ENCODE assay signal across 13 cellular contexts in genomic region chr2:98772531-98772930, GRCh38. TPM values are rescaled to one million over a fixed set of nuclear protein-coding genes. Genes with fewer than 3 reads are reported as not detected.
A peak's percentile ranks its signal among the peaks of the same experiment; 100 is the strongest.
DNase-seq lines count a peak whose midpoint lies in the region; ATAC-seq, FAIRE-seq and TF ChIP-seq lines count a peak whose summit lies in the region.
"Had no signal": no experiment of that assay in that cellular context is flagged by ENCODE, and none has a peak within 500 bp of the region (broad histone marks: within the 10 kb centered on the region; RNA-seq: fewer than 3 reads in every experiment).

No MANE protein-coding gene starts in this region.

- no peak for TF ChIP-seq RAD21 in HepG2 (CRISPR knock-in tag; IDR thresholded peaks at IDR 0.05)

- no peaks in the 10 kb centered on the region for H3K27me3 ChIP-seq in HepG2 (ENCODE audit: control insufficient read depth in 1 of 2, insufficient read depth in 2 of 2, low read length in 2 of 2)
- H3K27me3 ChIP-seq in H9 (ENCODE audit: insufficient read depth, low read length) = no peaks in the 10 kb centered on the region
- H3K27me3 ChIP-seq: gastrocnemius medialis, tibial artery had no signal

- H4K8ac ChIP-seq in H9 (replicated peaks; ENCODE audit: insufficient read length, low read depth, low read length) = no peak overlapping the region

- H3K36me3 ChIP-seq in HepG2 (replicated peaks in 1 of 2; ENCODE audit: control insufficient read depth in 1 of 2, insufficient read depth in 2 of 2, low read length in 2 of 2) = no peaks in the 10 kb centered on the region
- H3K36me3 ChIP-seq: gastrocnemius medialis, tibial artery had no signal

- in situ Hi-C loops in KBM-7 (cut with MboI; ENCODE audit: low pct_unique_long_range_greater_than_20kb, low sequenced_read_pairs) (no loop called here), HepG2 (cut with HindIII; ENCODE audit: extremely low pct_ligation_motif_present, low pct_unique_long_range_greater_than_20kb) (no loop called here)

- H3K79me2 ChIP-seq in HepG2 (ENCODE audit: insufficient read depth, low read length) (no peaks in the 10 kb centered on the region), H9 (ENCODE audit: insufficient read depth, low read length) (no peaks in the 10 kb centered on the region)

- TF ChIP-seq POLR2A in HepG2 (IDR thresholded peaks at IDR 0.05; ENCODE audit: insufficient read depth in 1 of 2, low read depth in 2 of 2, low read length in 2 of 2) = no peak

- H3K9me3 Mint-ChIP-seq in activated naive CD8-positive, alpha-beta T cell treated with anti-CD3 and anti-CD28 coated beads, Interleukin-2, amount 50 U/mL, for 24 hours = no peaks in the 10 kb centered on the region
- H3K9me3 Mint-ChIP-seq in naive B cell = peaks cover 0 to 4% (median 0%) of the 10 kb centered on the region in 7 donors
- peaks cover under 1 to 4% of the 10 kb centered on the region in 2 experiments; a peak in 3 of 5 replicates for H3K9me3 Mint-ChIP-seq in H9

- H4K91ac ChIP-seq in H9 (ENCODE audit: insufficient read length, low read depth, low read length) = no peak overlapping the region

- TF ChIP-seq CTCF in HepG2 (CRISPR knock-in tag; IDR thresholded peaks at IDR 0.05) (no peak), H9 (conservative IDR thresholded peaks at IDR 0.05) (no peak)

- H3K4me2 ChIP-seq in HepG2 (ENCODE audit: low read depth, low read length) (no peak overlapping the region), H9 (ENCODE audit: insufficient read depth, insufficient read length, low read length) (no peak overlapping the region)
- H3K4me2 ChIP-seq: SK-N-SH had no signal

- H3T11ph ChIP-seq in H9 (ENCODE audit: low read length) = no peak overlapping the region

- H2BK15ac ChIP-seq in H9 (ENCODE audit: low read depth, low read length) = no peak overlapping the region

- no peak overlapping the region for H3K4ac ChIP-seq in H9 (ENCODE audit: low read depth, low read length)

- no peaks in the 10 kb centered on the region for H3K79me1 ChIP-seq in H9 (ENCODE audit: insufficient read depth, low read depth, low read length, poor library complexity, severe bottlenecking)

- no peak for ATAC-seq in activated naive CD8-positive, alpha-beta T cell treated with anti-CD3 and anti-CD28 coated beads, Interleukin-2, amount 50 U/mL, for 24 hours
- ATAC-seq in naive B cell (ENCODE audit: low read depth in 2 of 2) = no peak
- ATAC-seq in HG02981 (IDR thresholded peaks at IDR 0.05; ENCODE audit: unreplicated experiment) = no peak
- no peak for ATAC-seq in HepG2
- ATAC-seq: gastrocnemius medialis had no signal

- H3K23ac ChIP-seq in H9 (ENCODE audit: insufficient read length, low read depth, low read length) = no peak overlapping the region

- H2AK5ac ChIP-seq in H9 (ENCODE audit: insufficient read length, low read length) = no peak overlapping the region

- H2BK5ac ChIP-seq in H9 (ENCODE audit: insufficient read length, low read length) = no peak overlapping the region

- DNase-seq in CD1c-positive myeloid dendritic cell (ENCODE audit: extremely low spot score) (peak; percentile 46), KBM-7 (peak; percentile 48), naive B cell (no peak), HepG2 (ENCODE audit: low spot score) (no peak), H9 (no peak), GF-D8 (lab: John Stamatoyannopoulos, UW) (no peak)
- no peak for DNase-seq in activated naive CD8-positive, alpha-beta T cell treated with anti-CD3 and anti-CD28 coated beads, Interleukin-2, amount 50 U/mL, for 24 hours
- DNase-seq: gastrocnemius medialis, left colon, NCI-H1417, SK-N-SH, tibial artery had no signal

- no peak overlapping the region for H4K5ac ChIP-seq in H9 (ENCODE audit: insufficient read length, low read depth, low read length)

- H2BK12ac ChIP-seq in H9 (ENCODE audit: insufficient read length, low read depth, low read length) = no peak overlapping the region

- H2AFZ ChIP-seq in HepG2 (ENCODE audit: low read length) (no peak overlapping the region), H9 (ENCODE audit: low read length) (no peak overlapping the region)

- H3K4me3 Mint-ChIP-seq in activated naive CD8-positive, alpha-beta T cell treated with anti-CD3 and anti-CD28 coated beads, Interleukin-2, amount 50 U/mL, for 24 hours = peak overlapping the region; percentile 81
- H3K4me3 Mint-ChIP-seq in naive B cell (peak overlapping the region; percentile 41 to 86 (median 68)), H9 (no peak overlapping the region)

- no peak overlapping the region for H3K9ac ChIP-seq in HepG2 (ENCODE audit: insufficient read depth, low read depth, low read length)
- no peak overlapping the region for H3K9ac ChIP-seq in H9 (ENCODE audit: extremely low read depth, insufficient read length, low read length)
- H3K9ac ChIP-seq: SK-N-SH had no signal

- no peaks in the 10 kb centered on the region for H3K9me3 ChIP-seq in HepG2 (ENCODE audit: low read length)
- no peaks in the 10 kb centered on the region for H3K9me3 ChIP-seq in H9 (ENCODE audit: control insufficient read depth, low read depth, low read length)
- H3K9me3 ChIP-seq: gastrocnemius medialis, SK-N-SH, tibial artery had no signal

- peaks cover 54% of the 10 kb centered on the region for H3K4me1 ChIP-seq in HepG2 (ENCODE audit: insufficient read depth, low read length)
- peaks cover 2% of the 10 kb centered on the region; the same call in 1 of the 2 replicates for H3K4me1 ChIP-seq in H9 (ENCODE audit: insufficient read depth, low read length)
- H3K4me1 ChIP-seq: gastrocnemius medialis had no signal

- no peak overlapping the region for H3K4me3 ChIP-seq in HepG2 (replicated peaks in 1 of 3; ENCODE audit: insufficient read depth in 1 of 3, low read depth in 2 of 3, low read length in 3 of 3)
- H3K4me3 ChIP-seq: gastrocnemius medialis, tibial artery had no signal

- FAIRE-seq in HepG2 (lab: Jason Lieb, UNC) = no peak

- CTCF ChIA-PET in HepG2 (lab: Yijun Ruan, JAX; ENCODE audit: low intra/inter-chr PET ratio, low total read pairs) = no interaction called here

- no TSS peak for BruUV-seq in HepG2 (replicated peaks; lab: Mats Ljungman, UMichigan)

- H3K27me3 Mint-ChIP-seq in activated naive CD8-positive, alpha-beta T cell treated with anti-CD3 and anti-CD28 coated beads, Interleukin-2, amount 50 U/mL, for 24 hours = no peaks in the 10 kb centered on the region
- H3K27me3 Mint-ChIP-seq in naive B cell (peaks cover 47 to 60% (median 50%) of the 10 kb centered on the region in 3 donors), H9 (ENCODE audit: low read depth) (peaks cover 7% of the 10 kb centered on the region)

- TF ChIP-seq EP300 in HepG2 (IDR thresholded peaks at IDR 0.05; ENCODE audit: low read depth in 2 of 2, low read length in 2 of 2) (no peak), HepG2 (CRISPR knock-in tag; IDR thresholded peaks at IDR 0.05; ENCODE audit: borderline replicate concordance) (no peak)

- no peak overlapping the region for H3K14ac ChIP-seq in H9 (ENCODE audit: insufficient read depth, low read length)

- H3K27ac ChIP-seq in HepG2 (ENCODE audit: extremely low read length, insufficient read depth, low read length) (no peak overlapping the region), H9 (ENCODE audit: insufficient read length, low read depth, low read length) (no peak overlapping the region)
- H3K27ac ChIP-seq: gastrocnemius medialis, tibial artery had no signal

- POLR2A ChIA-PET in HepG2 (lab: Yijun Ruan, JAX) = no interaction called here

- WGBS in HepG2 (ENCODE audit: low lambda C conversion rate) = 84% methylated on average over 8 of the region's 8 CpGs
- no CpG with 5 or more reads among the region's 8 CpGs for WGBS in H9 (ENCODE audit: extremely low coverage, insufficient read length, low lambda C conversion rate)

- H3K56ac ChIP-seq in H9 (ENCODE audit: insufficient read length, low read depth, low read length) = no peak overlapping the region

- no peak overlapping the region for H2BK20ac ChIP-seq in H9 (ENCODE audit: low read depth, low read length, poor library complexity, severe bottlenecking)

- no peak overlapping the region for H3K18ac ChIP-seq in H9 (ENCODE audit: insufficient read length, low read depth, low read length)

- H4K20me1 ChIP-seq in HepG2 (ENCODE audit: insufficient read depth, low read length) (no peaks in the 10 kb centered on the region), H9 (ENCODE audit: control insufficient read depth, insufficient read depth, insufficient read length) (peaks cover 2% of the 10 kb centered on the region)

- H3K23me2 ChIP-seq in H9 (ENCODE audit: insufficient read length, low read depth, low read length, poor library complexity, severe bottlenecking) = no peaks in the 10 kb centered on the region

- intact Hi-C loops in HepG2 (cut with micrococcal nuclease; ENCODE audit: unreplicated experiment) = no loop called here

- no peak overlapping the region for H2BK120ac ChIP-seq in H9 (ENCODE audit: low read depth, low read length, poor library complexity, severe bottlenecking)

- H3K27ac Mint-ChIP-seq in activated naive CD8-positive, alpha-beta T cell treated with anti-CD3 and anti-CD28 coated beads, Interleukin-2, amount 50 U/mL, for 24 hours = peak overlapping the region; percentile 93
- H3K27ac Mint-ChIP-seq in naive B cell = peak overlapping the region in 1 of 6 donors; percentile 86
- H3K27ac Mint-ChIP-seq in H9 = no peak overlapping the region

- H3K36me3 Mint-ChIP-seq in activated naive CD8-positive, alpha-beta T cell treated with anti-CD3 and anti-CD28 coated beads, Interleukin-2, amount 50 U/mL, for 24 hours (ENCODE audit: low read depth) = peaks cover 2% of the 10 kb centered on the region
- H3K36me3 Mint-ChIP-seq in naive B cell = peaks cover 0 to 5% of the 10 kb centered on the region in 2 donors
- H3K36me3 Mint-ChIP-seq in H9 (ENCODE audit: insufficient read depth in 1 of 3, low read depth in 3 of 3) = no peaks in the 10 kb centered on the region

- H3K4me1 Mint-ChIP-seq in activated naive CD8-positive, alpha-beta T cell treated with anti-CD3 and anti-CD28 coated beads, Interleukin-2, amount 50 U/mL, for 24 hours = peaks cover 64% of the 10 kb centered on the region
- H3K4me1 Mint-ChIP-seq in naive B cell = peaks cover 30 to 34% (median 33%) of the 10 kb centered on the region in 3 donors
- peaks cover 35 to 50% of the 10 kb centered on the region in 2 experiments for H3K4me1 Mint-ChIP-seq in H9

RNA-seq across cellular contexts. Expression of gene MGAT4A, which starts 41.6 kb away (rescaled TPM):
- polyA plus RNA-seq in naive B cell (ENCODE audit: low read depth in 6 of 6) (10 to 100 TPM; 13.7 to 47.2 (median 21.6) TPM), HepG2 (2011; rRNA removed) (38.4 and 47.2 TPM in 2 replicates)
- total RNA-seq in HepG2 (2016; rRNA removed; fragmentation: Illumina TruSeq; extraction: Trizol) (90.9 and 97.6 TPM in 2 replicates), H9 (2021) (3.3 and 3.5 TPM in 2 replicates)
- 50.4 and 51.6 TPM in 2 replicates for total RNA-seq in HepG2 (2016; cell fraction: cytosol; rRNA removed; fragmentation: Illumina TruSeq; extraction: Trizol; ENCODE audit: low read depth)
- total RNA-seq in HepG2 (2016; cell fraction: insoluble cytoplasmic fraction; rRNA removed; fragmentation: Illumina TruSeq; extraction: Trizol) = 92.4 and 95.8 TPM in 2 replicates
- 77.5 and 91.0 TPM in 2 replicates for total RNA-seq in HepG2 (2016; cell fraction: membrane; rRNA removed; fragmentation: Illumina TruSeq; extraction: Trizol)
- total RNA-seq in HepG2 (2016; cell fraction: nucleus; rRNA removed; fragmentation: Illumina TruSeq; extraction: Trizol) = 116 and 118 TPM in 2 replicates
- 18.0 and 30.5 TPM in 2 replicates for polyA plus RNA-seq in HepG2 (2011; cell fraction: cytosol; rRNA removed)
- polyA plus RNA-seq in HepG2 (2011; cell fraction: nucleus; rRNA removed) = 26.7 and 31.3 TPM in 2 replicates
- polyA plus RNA-seq in HepG2 (2012) = 57.2 and 70.3 TPM in 2 replicates
- 40.5 and 43.0 TPM in 2 replicates for polyA plus RNA-seq in HepG2 (2016; cell fraction: cytosol; fragmentation: Illumina TruSeq; extraction: Trizol; ENCODE audit: low read depth)
- polyA plus RNA-seq in HepG2 (2016; cell fraction: insoluble cytoplasmic fraction; fragmentation: Illumina TruSeq; extraction: Trizol; ENCODE audit: low read depth) = 43.1 and 44.6 TPM in 2 replicates
- polyA plus RNA-seq in HepG2 (2016; cell fraction: membrane; fragmentation: Illumina TruSeq; extraction: Trizol; ENCODE audit: low read depth) = 40.4 and 43.5 TPM in 2 replicates
- 58.4 and 61.2 TPM in 2 replicates for polyA plus RNA-seq in HepG2 (2016; cell fraction: nucleus; fragmentation: Illumina TruSeq; extraction: Trizol; ENCODE audit: insufficient read depth, low read depth)
- polyA minus RNA-seq in HepG2 (2011; rRNA and poly(A)+ RNA removed; ENCODE audit: low replicate concordance) = 0.05 and 64.4 TPM in 2 replicates
- 52.3 and 65.5 TPM in 2 replicates for polyA minus RNA-seq in HepG2 (2011; cell fraction: cytosol; rRNA and poly(A)+ RNA removed)
- 154 and 209 TPM in 2 replicates for polyA minus RNA-seq in HepG2 (2011; cell fraction: nucleus; rRNA and poly(A)+ RNA removed)

Comparison
In these comparisons a context has a peak if more than half of its experiments do, and no peak if none do; other contexts are left out.
1. DNase-seq: peak in CD1c-positive myeloid dendritic cell (single experiment) and KBM-7 (single experiment); none in activated naive CD8-positive, alpha-beta T cell treated with anti-CD3 and anti-CD28 coated beads, Interleukin-2, amount 50 U/mL, for 24 hours (single experiment), naive B cell (single experiment), HepG2 (single experiment), H9 (single experiment) and GF-D8 (single experiment).
2. H3K4me3 Mint-ChIP-seq: peak in activated naive CD8-positive, alpha-beta T cell treated with anti-CD3 and anti-CD28 coated beads, Interleukin-2, amount 50 U/mL, for 24 hours (single experiment) and naive B cell (8 of 8); none in H9 (0 of 2).
3. RNA of gene MGAT4A, which starts 41.6 kb away (total RNA-seq): 50.4 to 118 TPM in HepG2; 3.3 to 3.5 TPM in H9; every median in the first group is over 10 times any median in the second.